Comparison of ENCODE assay signal across 7 cellular contexts in genomic region chr11:41400124-41400523, GRCh38. TPM values are rescaled to one million over a fixed set of nuclear protein-coding genes. Genes with fewer than 3 reads are reported as not detected.
"Had no signal": no experiment of that assay in that cellular context is flagged by ENCODE, and none has a peak within 500 bp of the region (broad histone marks: within the 10 kb centered on the region; RNA-seq: fewer than 3 reads in every experiment).

No MANE protein-coding gene starts in this region.

- H3K4me3 ChIP-seq: GM23338, K562 had no signal

- ATAC-seq: GM23338, K562 had no signal

- H3K27ac Mint-ChIP-seq: GM23338, H9 had no signal

- DNase-seq: H9, HCEC 1CT, IMR-90, KG1 had no signal

- H3K9me3 Mint-ChIP-seq: GM23338, H9 had no signal

- H2AFZ ChIP-seq: GM23338 had no signal

- H3K4me2 ChIP-seq: GM23338 had no signal

- H3K4me3 Mint-ChIP-seq: GM23338, H9 had no signal

RNA-seq across cellular contexts. Expression of gene LRRC4C, which starts 59.3 kb away (rescaled TPM):
- total RNA-seq: HT-29, K562 had no signal
- polyA plus RNA-seq: K562 had no signal
